In the genomic region with DNA sequence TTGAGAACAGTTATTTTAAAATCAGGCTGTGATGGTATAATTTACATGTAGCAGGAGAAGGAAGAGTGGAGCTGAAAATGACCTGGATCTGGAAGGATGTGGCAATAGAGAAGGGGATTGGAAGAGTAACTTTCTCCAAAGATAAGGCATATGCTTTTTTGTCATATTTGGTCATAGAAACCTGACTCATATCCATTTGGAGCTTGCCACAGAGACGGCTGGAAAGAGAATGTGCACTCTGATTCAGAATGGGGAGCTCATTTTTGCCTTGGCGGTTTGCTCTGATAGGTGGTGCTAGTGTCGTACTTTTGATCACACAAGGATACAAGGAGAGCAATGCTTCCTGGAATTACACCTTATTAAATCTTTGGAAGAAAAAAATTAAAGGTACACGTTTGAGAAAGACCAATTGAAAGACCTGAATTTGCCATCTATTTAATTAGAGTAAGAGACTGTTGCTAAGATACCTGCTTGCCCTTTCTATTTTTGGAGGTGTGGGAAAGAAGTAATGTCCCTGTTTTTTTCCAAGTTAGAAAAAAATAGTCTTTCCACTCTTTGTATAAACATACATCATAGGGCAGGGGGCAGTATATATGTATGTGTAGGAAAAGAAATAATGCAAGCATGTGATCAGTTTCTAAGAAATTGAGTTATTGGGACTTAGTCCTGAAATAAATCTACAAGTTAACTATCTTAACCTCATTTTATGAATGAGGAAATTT, we compare ENCODE assay signal across 12 cellular contexts. TPM values are rescaled to one million over a fixed set of nuclear protein-coding genes. Genes with fewer than 3 reads are reported as not detected.
DNase-seq lines count a peak whose midpoint lies in the region; ATAC-seq and TF ChIP-seq lines count a peak whose summit lies in the region.
"Had no signal": no experiment of that assay in that cellular context is flagged by ENCODE, and none has a peak within 500 bp of the region (broad histone marks: within the 10 kb centered on the region; RNA-seq: fewer than 3 reads in every experiment).

No MANE protein-coding gene starts in this region.

- no peaks in the 10 kb centered on the region for H3K9me3 Mint-ChIP-seq in HFFc6
- no peaks in the 10 kb centered on the region for H3K9me3 Mint-ChIP-seq in activated T-helper 2 cell treated with anti-CD3 and anti-CD28 coated beads, Interferon-gamma antibody, Interleukin-2, Interleukin-4, amounts not matched to agents 10 μg/mL and 5 μg/mL and 100 μg/mL, durations not matched to agents 14 hours and 24 hours and 36 hours
- H3K9me3 Mint-ChIP-seq: central memory CD8-positive, alpha-beta T cell had no signal

- H3K27ac Mint-ChIP-seq in HFFc6: peak overlapping the region; percentile 87
- H3K27ac Mint-ChIP-seq in activated T-helper 2 cell treated with anti-CD3 and anti-CD28 coated beads, Interferon-gamma antibody, Interleukin-2, Interleukin-4, amounts not matched to agents 10 μg/mL and 5 μg/mL and 100 μg/mL, durations not matched to agents 14 hours and 24 hours and 36 hours: no peak overlapping the region

- intact Hi-C loops in activated T-helper 2 cell treated with anti-CD3 and anti-CD28 coated beads, Interferon-gamma antibody, Interleukin-2, Interleukin-4, amounts not matched to agents 10 μg/mL and 5 μg/mL and 100 μg/mL, durations not matched to agents 14 hours and 24 hours and 36 hours (cut with micrococcal nuclease): loop anchor here (10.0 kb wide), 1 partner anchor 604 kb away; the partner anchor contains the start of gene MED7

- H3K4me3 Mint-ChIP-seq in HFFc6: peak overlapping the region; percentile 27
- no peak overlapping the region for H3K4me3 Mint-ChIP-seq in activated T-helper 2 cell treated with anti-CD3 and anti-CD28 coated beads, Interferon-gamma antibody, Interleukin-2, Interleukin-4, amounts not matched to agents 10 μg/mL and 5 μg/mL and 100 μg/mL, durations not matched to agents 14 hours and 24 hours and 36 hours (ENCODE audit: low read depth)
- H3K4me3 Mint-ChIP-seq: central memory CD8-positive, alpha-beta T cell had no signal

- TF ChIP-seq CTCF in AG09309 (IDR thresholded peaks at IDR 0.05; ENCODE audit: control insufficient read depth, insufficient read depth, low read depth, low read length, missing control alignments): no peak
- peak; percentile 56 for TF ChIP-seq CTCF in HFFc6 (IDR thresholded peaks at IDR 0.05)

- no peaks in the 10 kb centered on the region for H3K36me3 Mint-ChIP-seq in HFFc6 (ENCODE audit: low read depth)
- H3K36me3 Mint-ChIP-seq in activated T-helper 2 cell treated with anti-CD3 and anti-CD28 coated beads, Interferon-gamma antibody, Interleukin-2, Interleukin-4, amounts not matched to agents 10 μg/mL and 5 μg/mL and 100 μg/mL, durations not matched to agents 14 hours and 24 hours and 36 hours (ENCODE audit: low read depth): peaks cover 32% of the 10 kb centered on the region

- no peak overlapping the region for H3K4me3 ChIP-seq in AG09309 (ENCODE audit: control insufficient read depth, low read depth, low read length)

- peaks cover 59% of the 10 kb centered on the region for H3K4me1 Mint-ChIP-seq in HFFc6 (ENCODE audit: low read depth)
- peaks cover 31% of the 10 kb centered on the region for H3K4me1 Mint-ChIP-seq in activated T-helper 2 cell treated with anti-CD3 and anti-CD28 coated beads, Interferon-gamma antibody, Interleukin-2, Interleukin-4, amounts not matched to agents 10 μg/mL and 5 μg/mL and 100 μg/mL, durations not matched to agents 14 hours and 24 hours and 36 hours (ENCODE audit: low read depth)

- ATAC-seq in HG02571 (IDR thresholded peaks at IDR 0.05; ENCODE audit: unreplicated experiment) (no peak), HG02885 (IDR thresholded peaks at IDR 0.05; ENCODE audit: poor library complexity, unreplicated experiment) (no peak)
- ATAC-seq: right cardiac atrium had no signal

- no peaks in the 10 kb centered on the region; the same call in 1 of the 2 replicates for H3K27me3 Mint-ChIP-seq in HFFc6 (ENCODE audit: insufficient read depth)
- H3K27me3 Mint-ChIP-seq in activated T-helper 2 cell treated with anti-CD3 and anti-CD28 coated beads, Interferon-gamma antibody, Interleukin-2, Interleukin-4, amounts not matched to agents 10 μg/mL and 5 μg/mL and 100 μg/mL, durations not matched to agents 14 hours and 24 hours and 36 hours (ENCODE audit: low read depth): no peaks in the 10 kb centered on the region
- H3K27me3 Mint-ChIP-seq: central memory CD8-positive, alpha-beta T cell had no signal

- DNase-seq in AG09309 (ENCODE audit: low read depth) (peak; percentile 75), HFFc6 (peak; percentile 89), astrocyte of the hippocampus (ENCODE audit: low read depth, low spot score) (peak; percentile 60), kidney tubule cell (ENCODE audit: low spot score) (peak; percentile 58), NCI-H2227 (lab: John Stamatoyannopoulos, UW; ENCODE audit: unreplicated experiment) (no peak)
- DNase-seq in activated T-helper 2 cell treated with anti-CD3 and anti-CD28 coated beads, Interferon-gamma antibody, Interleukin-2, Interleukin-4, amounts not matched to agents 10 μg/mL and 5 μg/mL and 100 μg/mL, durations not matched to agents 14 hours and 24 hours and 36 hours (ENCODE audit: low spot score): no peak
- DNase-seq: NCI-H446 treated with DMSO at 0.1 percent for 48 hours, right cardiac atrium, T-helper 1 cell had no signal

RNA-seq across cellular contexts. Expression of gene LSM11, which starts 5.4 kb away (rescaled TPM):
- 1 to 10 TPM; 2.0 to 2.9 (median 2.2) TPM for total RNA-seq in HFFc6 (2021; fragmentation: NEBNext Ultra II Directional; extraction: Animal tissue kit (Norgen Biotek cat#: 25700))
- 8.7 and 8.9 TPM in 2 replicates for total RNA-seq in activated T-helper 2 cell treated with anti-CD3 and anti-CD28 coated beads, Interferon-gamma antibody, Interleukin-2, Interleukin-4, amounts not matched to agents 10 μg/mL and 5 μg/mL and 100 μg/mL, durations not matched to agents 14 hours and 24 hours and 36 hours

RNA-seq across cellular contexts. Expression of gene THG1L, which starts 17.7 kb away (rescaled TPM):
- total RNA-seq in HFFc6 (2021; fragmentation: NEBNext Ultra II Directional; extraction: Animal tissue kit (Norgen Biotek cat#: 25700)): 10 to 100 TPM; 13.2 to 16.1 (median 13.5) TPM
- total RNA-seq in activated T-helper 2 cell treated with anti-CD3 and anti-CD28 coated beads, Interferon-gamma antibody, Interleukin-2, Interleukin-4, amounts not matched to agents 10 μg/mL and 5 μg/mL and 100 μg/mL, durations not matched to agents 14 hours and 24 hours and 36 hours: 28.8 and 29.3 TPM in 2 replicates

Comparison
In these comparisons a context has a peak if more than half of its experiments do, and no peak if none do; other contexts are left out.
1. DNase-seq: peak in AG09309 (single experiment), HFFc6 (single experiment), astrocyte of the hippocampus (single experiment) and kidney tubule cell (single experiment); none in activated T-helper 2 cell treated with anti-CD3 and anti-CD28 coated beads, Interferon-gamma antibody, Interleukin-2, Interleukin-4, amounts not matched to agents 10 μg/mL and 5 μg/mL and 100 μg/mL, durations not matched to agents 14 hours and 24 hours and 36 hours (single experiment) and NCI-H2227 (single experiment).